ENCODE assay signal across 24 cellular contexts in genomic region chr2:206572725-206573124, GRCh38.
"Had no signal": no experiment of that assay in that cellular context is flagged by ENCODE, and none has a peak within 500 bp of the region (broad histone marks: within the 10 kb centered on the region; RNA-seq: fewer than 3 reads in every experiment).

No MANE protein-coding gene starts in this region.

- H3K4me3 ChIP-seq: breast epithelium, esophagus muscularis mucosa, left lung, mucosa of descending colon, spleen, testis, transverse colon had no signal

- H3K27ac Mint-ChIP-seq: activated naive CD4-positive, alpha-beta T cell treated with anti-CD3 and anti-CD28 coated beads for 36 hours; activated naive CD8-positive, alpha-beta T cell treated with anti-CD3 and anti-CD28 coated beads for 36 hours; dendritic cell treated with granulocyte-macrophage colony-stimulating factor and Interleukin-4, amounts not matched to agents 40 ng/mL and 50 ng/mL, for 4 days; endodermal cell; nephron; T-helper 2 cell treated with Interferon-gamma antibody and Interleukin-4, amounts not matched to agents 5 μg/mL and 100 μg/mL, for 36 hours had no signal

- H3K9me3 ChIP-seq: breast epithelium, esophagus muscularis mucosa, left lung, mucosa of descending colon, spleen, testis, transverse colon had no signal

- H3K4me1 Mint-ChIP-seq: endodermal cell, nephron had no signal

- H3K4me3 Mint-ChIP-seq: activated naive CD4-positive, alpha-beta T cell treated with anti-CD3 and anti-CD28 coated beads for 36 hours; activated naive CD8-positive, alpha-beta T cell treated with anti-CD3 and anti-CD28 coated beads for 36 hours; dendritic cell treated with granulocyte-macrophage colony-stimulating factor and Interleukin-4, amounts not matched to agents 40 ng/mL and 50 ng/mL, for 4 days; endodermal cell; nephron; T-helper 2 cell treated with Interferon-gamma antibody and Interleukin-4, amounts not matched to agents 5 μg/mL and 100 μg/mL, for 36 hours had no signal

- H3K4me1 ChIP-seq: breast epithelium, esophagus muscularis mucosa, left lung, spleen, testis, transverse colon had no signal

- DNase-seq: activated CD4-positive, alpha-beta T cell treated with anti-CD3 and anti-CD28 coated beads for 4 hours; activated CD4-positive, alpha-beta T cell treated with anti-CD3 and anti-CD28 coated beads, Interleukin-2, amount 50 U/mL, for 4 hours; activated effector memory CD4-positive, alpha-beta T cell treated with anti-CD3 and anti-CD28 coated beads, Interleukin-2, amount 50 U/mL, for 16 hours; activated naive CD4-positive, alpha-beta T cell treated with anti-CD3 and anti-CD28 coated beads for 36 hours; activated naive CD8-positive, alpha-beta T cell treated with anti-CD3 and anti-CD28 coated beads for 36 hours; activated T-cell treated with anti-CD3 and anti-CD28 coated beads for 4 hours; amniotic stem cell; central memory CD4-positive, alpha-beta T cell; endodermal cell; left lung; mucosa of descending colon; posterior cingulate gyrus; right cardiac atrium; spleen; stimulated activated naive CD4-positive, alpha-beta T cell; T-helper 1 cell; testis; transverse colon had no signal

- H3K27me3 Mint-ChIP-seq: dendritic cell treated with granulocyte-macrophage colony-stimulating factor and Interleukin-4, amounts not matched to agents 40 ng/mL and 50 ng/mL, for 4 days had no signal

- H3K9me3 Mint-ChIP-seq: activated naive CD4-positive, alpha-beta T cell treated with anti-CD3 and anti-CD28 coated beads for 36 hours; activated naive CD8-positive, alpha-beta T cell treated with anti-CD3 and anti-CD28 coated beads for 36 hours; dendritic cell treated with granulocyte-macrophage colony-stimulating factor and Interleukin-4, amounts not matched to agents 40 ng/mL and 50 ng/mL, for 4 days; endodermal cell; T-helper 2 cell treated with Interferon-gamma antibody and Interleukin-4, amounts not matched to agents 5 μg/mL and 100 μg/mL, for 36 hours had no signal

- H3K27me3 ChIP-seq: breast epithelium, esophagus muscularis mucosa, left lung, spleen, testis, transverse colon had no signal

- H3K27ac ChIP-seq: breast epithelium, esophagus muscularis mucosa, left lung, spleen, testis, transverse colon, VCaP had no signal

- H3K36me3 ChIP-seq: breast epithelium, esophagus muscularis mucosa, left lung, spleen, transverse colon had no signal

- ATAC-seq: left lung, mucosa of descending colon, right cardiac atrium had no signal
